In the genomic region with DNA sequence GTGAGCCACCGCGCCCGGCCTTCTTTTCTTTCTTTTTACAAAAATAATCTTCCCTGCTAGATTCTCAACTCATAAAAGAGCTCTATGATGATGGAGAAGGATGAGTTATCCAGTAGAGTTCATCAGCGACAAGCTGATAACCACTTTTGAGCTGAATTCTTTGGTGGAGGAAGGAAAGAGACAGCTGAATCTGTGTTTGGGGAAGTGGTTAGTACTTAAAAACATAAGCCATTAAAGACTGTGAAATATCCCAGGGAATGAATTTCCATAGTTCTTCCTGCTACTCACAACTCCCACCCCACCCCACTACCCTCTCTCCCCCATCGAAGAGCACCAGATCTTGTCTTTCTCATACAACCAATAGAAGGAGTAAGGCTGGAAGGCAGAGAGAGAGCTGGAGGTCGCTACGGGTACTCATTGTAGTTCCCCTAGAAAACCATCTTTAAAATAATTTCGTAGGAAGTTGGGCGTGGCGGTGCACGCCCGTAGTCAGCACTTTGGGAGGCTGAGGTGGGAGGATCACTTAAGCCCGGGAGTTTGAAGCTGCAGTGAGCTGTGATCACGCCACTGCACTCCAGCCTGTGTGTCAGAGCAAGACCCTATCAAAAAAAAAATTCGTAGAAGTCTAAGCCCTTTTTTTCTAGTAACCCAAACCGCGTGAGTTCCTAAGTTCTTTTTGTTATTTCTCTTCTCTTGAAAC, we compare ENCODE assay signal across 8 cellular contexts. TPM values are rescaled to one million over a fixed set of nuclear protein-coding genes. Genes with fewer than 3 reads are reported as not detected.
DNase-seq lines count a peak whose midpoint lies in the region; ATAC-seq, FAIRE-seq and TF ChIP-seq lines count a peak whose summit lies in the region.

No MANE protein-coding gene starts in this region.

- H3K4me1 Mint-ChIP-seq in stimulated activated memory B cell treated with anti-CD40 and anti-IgM and Interleukin-4, amounts not matched to agents 10 μg/mL and 1 μg/mL and 100 μg/mL, for 72 hours, result peaks cover 38% of the 10 kb centered on the region

- peak overlapping the region; percentile 90 for H3K4me2 ChIP-seq in Loucy (ENCODE audit: low read depth, low read length, poor library complexity, severe bottlenecking)

- H4K20me1 ChIP-seq in Loucy (ENCODE audit: insufficient read depth, low read length, poor library complexity, severe bottlenecking), result no peaks in the 10 kb centered on the region

- H3K4me3 Mint-ChIP-seq in stimulated activated memory B cell treated with anti-CD40 and anti-IgM and Interleukin-4, amounts not matched to agents 10 μg/mL and 1 μg/mL and 100 μg/mL, for 72 hours, result peak overlapping the region; percentile 93

- H3K27me3 Mint-ChIP-seq in stimulated activated memory B cell treated with anti-CD40 and anti-IgM and Interleukin-4, amounts not matched to agents 10 μg/mL and 1 μg/mL and 100 μg/mL, for 72 hours, result no peaks in the 10 kb centered on the region

- no peaks in the 10 kb centered on the region for H3K27me3 ChIP-seq in Loucy (ENCODE audit: insufficient read depth, low read length, poor library complexity, severe bottlenecking)

- peak overlapping the region; percentile 97 for H2AFZ ChIP-seq in Loucy (ENCODE audit: low read length)

- H3K9me3 Mint-ChIP-seq in stimulated activated memory B cell treated with anti-CD40 and anti-IgM and Interleukin-4, amounts not matched to agents 10 μg/mL and 1 μg/mL and 100 μg/mL, for 72 hours, result no peaks in the 10 kb centered on the region

- no peaks in the 10 kb centered on the region for H3F3A ChIP-seq in Loucy (ENCODE audit: low read depth)

- H3K79me2 ChIP-seq in Loucy (ENCODE audit: insufficient read depth, low read length), result peaks cover 43% of the 10 kb centered on the region

- peaks cover 7% of the 10 kb centered on the region for H3K36me3 Mint-ChIP-seq in stimulated activated memory B cell treated with anti-CD40 and anti-IgM and Interleukin-4, amounts not matched to agents 10 μg/mL and 1 μg/mL and 100 μg/mL, for 72 hours

- DNase-seq in GM18507 (ENCODE audit: extremely low spot score, insufficient read length, low read depth), result no peak
- DNase-seq in activated naive CD4-positive, alpha-beta T cell treated with anti-CD3 and anti-CD28 coated beads, Interleukin-2, amount 50 U/mL, for 16 hours, result peak; percentile 28
- no peak for DNase-seq in left lobe of liver (ENCODE audit: low spot score)
- DNase-seq in activated gamma-delta T cell treated with Interleukin-2 at 50 U/mL for 16 hours, result no peak

- peak; percentile 18 for FAIRE-seq in GM18507 (lab: Jason Lieb, UNC)

- H3K27ac Mint-ChIP-seq in stimulated activated memory B cell treated with anti-CD40 and anti-IgM and Interleukin-4, amounts not matched to agents 10 μg/mL and 1 μg/mL and 100 μg/mL, for 72 hours, result peak overlapping the region; percentile 88

- no peaks in the 10 kb centered on the region for H3K36me3 ChIP-seq in Loucy (ENCODE audit: insufficient read depth, low read length)

- no peaks in the 10 kb centered on the region for H3K9me2 ChIP-seq in Loucy (replicated peaks; ENCODE audit: low read depth, low read length)

- no peak for TF ChIP-seq CTCF in Loucy (conservative IDR thresholded peaks at IDR 0.05; ENCODE audit: low read length)

- ATAC-seq in left lobe of liver, result peak; percentile 25
- peak; percentile 49 for ATAC-seq in stimulated activated memory B cell treated with anti-CD40 and anti-IgM and Interleukin-4, amounts not matched to agents 10 μg/mL and 1 μg/mL and 100 μg/mL, for 72 hours
- ATAC-seq in GM19328 (IDR thresholded peaks at IDR 0.05; ENCODE audit: unreplicated experiment), result no peak
- no peak for ATAC-seq in GM19023 (IDR thresholded peaks at IDR 0.05; ENCODE audit: unreplicated experiment)

- peak overlapping the region; percentile 90 for H3K4me3 ChIP-seq in Loucy (ENCODE audit: low read length, poor library complexity, severe bottlenecking)

- peaks cover 28% of the 10 kb centered on the region for H3K4me1 ChIP-seq in Loucy (ENCODE audit: insufficient read depth, low read length, poor library complexity, severe bottlenecking)

- H3K9ac ChIP-seq in Loucy (ENCODE audit: low read depth, low read length, poor library complexity, severe bottlenecking), result peak overlapping the region; percentile 93

- no peaks in the 10 kb centered on the region for H3K9me3 ChIP-seq in Loucy (ENCODE audit: insufficient read depth, low read depth, low read length)

RNA-seq across cellular contexts. Expression of gene ESPL1, which starts 0.6 kb away (rescaled TPM):
- total RNA-seq in left lobe of liver, result 0.73 TPM

RNA-seq across cellular contexts. Expression of gene PFDN5, which starts 27.9 kb away (rescaled TPM):
- total RNA-seq in left lobe of liver, result 114 TPM

RNA-seq across cellular contexts. Expression of gene MYG1, which starts 32.0 kb away (rescaled TPM):
- 24.0 TPM for total RNA-seq in left lobe of liver

RNA-seq across cellular contexts. Expression of gene RARG, which starts 35.5 kb away (rescaled TPM):
- total RNA-seq in left lobe of liver, result 2.5 TPM

RNA-seq across cellular contexts. Expression of gene AAAS, which starts 54.0 kb away (rescaled TPM):
- 28.2 TPM for total RNA-seq in left lobe of liver

Comparison
In these comparisons a context has a peak if more than half of its experiments do, and no peak if none do; other contexts are left out.
1. ATAC-seq: peak in left lobe of liver (single experiment) and stimulated activated memory B cell treated with anti-CD40 and anti-IgM and Interleukin-4, amounts not matched to agents 10 μg/mL and 1 μg/mL and 100 μg/mL, for 72 hours (single experiment); none in GM19328 (single experiment) and GM19023 (single experiment).